ENCODE assay signal across 20 cellular contexts in genomic region chr17:32114536-32114935, GRCh38.
"Had no signal": no experiment of that assay in that cellular context is flagged by ENCODE, and none has a peak within 500 bp of the region (broad histone marks: within the 10 kb centered on the region; RNA-seq: fewer than 3 reads in every experiment).

No MANE protein-coding gene starts in this region.

- FAIRE-seq: kidney, TTC549 had no signal

- ATAC-seq: mucosa of descending colon; naive thymus-derived CD4-positive, alpha-beta T cell had no signal

- H3K4me1 Mint-ChIP-seq: memory B cell had no signal

- H3K4me3 Mint-ChIP-seq: activated CD4-positive, alpha-beta T cell treated with anti-CD3 and anti-CD28 coated beads, Interleukin-2, amount 10 ng/mL, durations not matched to agents 7 days and 5 days; activated T-helper 1 cell treated with anti-CD3 and anti-CD28 coated beads, Interleukin-12 subunit alpha, Interleukin-12 subunit beta, Interleukin-2, Interleukin-4 antibody, amounts not matched to agents 30 ng/mL and 10 ng/mL and 1 ng/mL, durations not matched to agents 14 hours and 24 hours and 36 hours; memory B cell; naive thymus-derived CD4-positive, alpha-beta T cell had no signal

- H3K36me3 Mint-ChIP-seq: memory B cell; naive thymus-derived CD4-positive, alpha-beta T cell had no signal

- DNase-seq: activated CD4-positive, alpha-beta T cell treated with anti-CD3 and anti-CD28 coated beads, Interleukin-2, amount 10 ng/mL, durations not matched to agents 7 days and 5 days; activated CD4-positive, CD25-positive, alpha-beta regulatory T cell; anterior cingulate cortex; cortex of kidney; effector CD4-positive, alpha-beta T cell; foreskin fibroblast; glutamatergic neuron; hypothalamus; kidney; left ventricle myocardium inferior; mucosa of descending colon; naive thymus-derived CD4-positive, alpha-beta T cell; occipital lobe; stimulated activated CD4-positive, alpha-beta T cell treated with anti-CD3 and anti-CD28 coated beads, Interleukin-4, amount 100 ng/mL, for 1 hour; stimulated activated naive CD4-positive, alpha-beta T cell; substantia nigra; trophoblast cell had no signal

- H3K9me3 ChIP-seq: left ventricle myocardium inferior, mucosa of descending colon had no signal

- H3K27ac ChIP-seq: left ventricle myocardium inferior had no signal

- H3K27ac Mint-ChIP-seq: activated T-helper 1 cell treated with anti-CD3 and anti-CD28 coated beads, Interleukin-12 subunit alpha, Interleukin-12 subunit beta, Interleukin-2, Interleukin-4 antibody, amounts not matched to agents 30 ng/mL and 10 ng/mL and 1 ng/mL, durations not matched to agents 14 hours and 24 hours and 36 hours; memory B cell; naive thymus-derived CD4-positive, alpha-beta T cell had no signal

- H3K36me3 ChIP-seq: left ventricle myocardium inferior had no signal

- H3K4me3 ChIP-seq: left ventricle myocardium inferior, mucosa of descending colon had no signal

- H3K9me3 Mint-ChIP-seq: activated CD4-positive, alpha-beta T cell treated with anti-CD3 and anti-CD28 coated beads, Interleukin-2, amount 10 ng/mL, durations not matched to agents 7 days and 5 days; activated T-helper 1 cell treated with anti-CD3 and anti-CD28 coated beads, Interleukin-12 subunit alpha, Interleukin-12 subunit beta, Interleukin-2, Interleukin-4 antibody, amounts not matched to agents 30 ng/mL and 10 ng/mL and 1 ng/mL, durations not matched to agents 14 hours and 24 hours and 36 hours; memory B cell; naive thymus-derived CD4-positive, alpha-beta T cell had no signal
